ENCODE assay signal across 8 cellular contexts in the genomic region with DNA sequence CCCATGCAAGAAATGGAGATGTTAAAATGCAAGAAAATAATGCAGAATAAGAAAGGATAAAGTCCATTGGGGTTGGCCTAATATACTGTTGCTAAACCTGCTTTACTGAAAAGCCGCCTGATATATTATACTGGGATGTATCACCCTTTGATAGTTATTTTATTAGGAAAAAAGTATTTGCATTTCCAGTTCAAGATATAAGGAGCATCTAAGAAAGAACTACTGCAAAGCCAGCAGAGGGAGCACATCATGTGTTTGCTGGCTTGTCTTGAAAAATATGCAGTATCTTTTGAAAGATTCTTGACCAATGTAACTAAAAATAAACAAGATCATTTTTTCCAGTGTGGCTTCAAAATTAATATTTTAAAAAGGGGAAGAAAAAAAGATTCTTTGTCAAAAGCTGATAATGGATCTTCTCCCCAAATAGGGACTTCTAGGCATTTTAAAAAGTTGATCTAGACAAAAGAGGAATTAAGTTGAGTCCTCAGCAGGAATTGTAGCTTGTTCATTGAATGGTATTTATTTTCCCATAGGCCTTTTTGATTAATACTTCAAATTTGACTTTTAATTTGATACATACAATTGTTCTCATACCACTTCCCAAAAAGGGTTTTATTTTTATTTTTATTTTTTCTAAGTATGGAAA.
A peak's percentile ranks its signal among the peaks of the same experiment; 100 is the strongest.
DNase-seq lines count a peak whose midpoint lies in the region; ATAC-seq and TF ChIP-seq lines count a peak whose summit lies in the region.

No MANE protein-coding gene starts in this region.

- H3K4me3 ChIP-seq in left lung = no peak overlapping the region
- H3K4me3 ChIP-seq in ovary = no peak overlapping the region

- WGBS in ovary, 3 donors = 80 to 88% (median 81%) methylated on average over 1 of the region's 1 CpG

- no peak for TF ChIP-seq POLR2A in ovary (IDR thresholded peaks at IDR 0.05)

- H3K36me3 ChIP-seq in left lung (no peaks in the 10 kb centered on the region), ovary (no peaks in the 10 kb centered on the region)

- TF ChIP-seq EP300 in ovary (IDR thresholded peaks at IDR 0.05) = no peak

- H3K4me1 ChIP-seq in left lung (peaks cover 8 to 23% of the 10 kb centered on the region in 2 donors), ovary (ENCODE audit: insufficient read depth) (no peaks in the 10 kb centered on the region)

- H3K27me3 ChIP-seq in left lung (no peaks in the 10 kb centered on the region), ovary (no peaks in the 10 kb centered on the region)

- DNase-seq in AG09319 (ENCODE audit: extremely low read depth, low read depth) = peak; percentile 25
- DNase-seq in HCEC 1CT = peak; percentile 65
- DNase-seq in left lung = no peak
- no peak for DNase-seq in ovary
- no peak for DNase-seq in stimulated activated CD4-positive, alpha-beta T cell treated with anti-CD3 and anti-CD28 coated beads, Interleukin-4, amount 100 ng/mL, for 1 hour
- no peak for DNase-seq in SHP77 (lab: John Stamatoyannopoulos, UW)
- no peak for DNase-seq in cortex of kidney (lab: John Stamatoyannopoulos, UW)

- H3K27ac ChIP-seq in VCaP = peak overlapping the region; percentile 58
- H3K27ac ChIP-seq in left lung = no peak overlapping the region
- no peak overlapping the region for H3K27ac ChIP-seq in ovary

- H3K9me3 ChIP-seq in left lung (no peaks in the 10 kb centered on the region), ovary (no peaks in the 10 kb centered on the region)

- ATAC-seq in left lung = peak; percentile 53

- intact Hi-C loops in left lung (cut with DNase I) (no loop called here), ovary (cut with DNase I) (loop anchor here in 1 of 4 donors (10.0 kb wide), 1 partner anchor 460 kb away; no protein-coding TSS in a partner anchor)

- TF ChIP-seq CTCF in AG09319 (IDR thresholded peaks at IDR 0.05; ENCODE audit: low read depth, low read length) = peak; percentile 71
- TF ChIP-seq CTCF in VCaP (conservative IDR thresholded peaks at IDR 0.05) = peak; percentile 83
- TF ChIP-seq CTCF in left lung (IDR thresholded peaks at IDR 0.05) = peak in 1 of 2 donors; percentile 51
- TF ChIP-seq CTCF in ovary (IDR thresholded peaks at IDR 0.05) = peak in 1 of 3 donors; percentile 19

Comparison
In these comparisons a context has a peak if more than half of its experiments do, and no peak if none do; other contexts are left out.
1. DNase-seq: peak in AG09319 (single experiment) and HCEC 1CT (single experiment); none in left lung (0 of 2), ovary (0 of 5), stimulated activated CD4-positive, alpha-beta T cell treated with anti-CD3 and anti-CD28 coated beads, Interleukin-4, amount 100 ng/mL, for 1 hour (single experiment), SHP77 (0 of 2) and cortex of kidney (single experiment).